In the genomic region with DNA sequence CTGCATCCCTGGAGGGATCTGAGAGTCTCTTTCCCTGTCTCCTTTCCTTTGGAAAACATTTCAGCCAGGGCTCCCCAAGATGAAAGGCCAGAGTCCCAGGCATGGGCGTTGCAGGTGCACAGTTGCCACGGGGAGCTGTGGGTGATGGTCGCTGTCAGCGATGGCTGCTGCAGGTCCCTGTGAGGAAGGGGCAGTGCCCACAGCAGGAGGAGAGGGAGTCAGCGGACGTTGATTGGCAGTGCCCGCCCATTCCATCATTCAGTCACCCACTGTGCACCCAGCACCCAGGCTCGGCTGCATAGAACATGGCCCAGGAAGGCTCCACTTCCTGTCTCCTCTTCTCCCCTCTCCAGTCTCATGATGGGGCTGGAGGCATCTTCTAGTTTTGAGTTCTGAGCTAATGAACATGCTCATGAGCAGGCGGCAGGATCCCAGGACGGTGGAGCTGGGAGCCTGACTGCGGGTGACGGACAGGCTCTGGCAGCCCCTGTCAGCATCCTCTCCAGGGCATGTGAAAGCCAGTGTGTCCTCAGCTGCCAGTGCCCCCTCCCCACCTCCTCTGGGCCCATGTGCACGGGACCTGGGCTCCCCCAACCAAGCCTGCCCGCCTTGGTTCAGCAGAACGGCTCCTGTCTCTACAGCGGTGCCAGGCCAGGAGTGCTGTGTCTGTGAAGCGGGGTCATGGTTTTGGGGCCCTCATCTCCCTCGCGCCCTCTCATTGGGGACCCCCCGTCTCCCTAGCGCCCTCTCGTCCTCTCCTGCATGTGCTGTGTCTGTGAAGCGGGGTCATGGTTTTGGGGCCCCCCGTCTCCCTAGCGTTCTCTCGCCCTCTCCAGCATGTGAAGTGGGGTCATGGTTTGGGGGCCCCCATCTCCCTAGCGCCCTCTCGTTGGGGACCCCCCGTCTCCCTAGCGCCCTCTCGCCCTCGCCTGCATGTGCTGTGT, we compare ENCODE assay signal across 1 cellular context.
TF ChIP-seq lines count a peak whose summit lies in the region.

No MANE protein-coding gene starts in this region.

TF ChIP-seq in GM23338, 12 proteins besides CTCF, POLR2A, EP300 and RAD21:
- no peak for TF ChIP-seq JUNB (IDR thresholded peaks at IDR 0.05; ENCODE audit: unreplicated experiment)
TF ChIP-seq in GM23338: peak in this region for 0.
